In genomic region chr10:131825150-131825907, GRCh38 we compare ENCODE assay signal across 21 cellular contexts.
DNase-seq lines count a peak whose midpoint lies in the region; ATAC-seq and TF ChIP-seq lines count a peak whose summit lies in the region.
"Had no signal": no experiment of that assay in that cellular context is flagged by ENCODE, and none has a peak within 500 bp of the region (broad histone marks: within the 10 kb centered on the region; RNA-seq: fewer than 3 reads in every experiment).

No MANE protein-coding gene starts in this region.

- intact Hi-C loops in OCI-LY7 (cut with micrococcal nuclease; ENCODE audit: unreplicated experiment) = no loop called here

- BruUV-seq in OCI-LY7 (replicated peaks; lab: Mats Ljungman, UMichigan) = no TSS peak

- H3K79me2 ChIP-seq in OCI-LY7 (ENCODE audit: insufficient read depth, low read depth, low read length) = no peaks in the 10 kb centered on the region

- no peaks in the 10 kb centered on the region for H3K9me2 ChIP-seq in OCI-LY7 (ENCODE audit: insufficient read depth, low read length)

- H3K27ac ChIP-seq in BLaER1 = peak overlapping the region; percentile 62
- no peak overlapping the region for H3K27ac ChIP-seq in OCI-LY7 (ENCODE audit: low read depth, low read length, poor library complexity, severe bottlenecking)
- no peak overlapping the region for H3K27ac ChIP-seq in effector memory CD4-positive, alpha-beta T cell (ENCODE audit: insufficient read depth, low read length, poor library complexity, severe bottlenecking)
- H3K27ac ChIP-seq: cardiac muscle cell, Peyer's patch, psoas muscle, thoracic aorta had no signal

- H3K36me3 Mint-ChIP-seq in activated T-cell treated with anti-CD3 and anti-CD28 coated beads, Interleukin-2, amount 50 U/mL, for 4 hours (ENCODE audit: insufficient read depth) = no peaks in the 10 kb centered on the region

- no peak for TF ChIP-seq CTCF in astrocyte of the spinal cord (IDR thresholded peaks at IDR 0.05; ENCODE audit: low read depth, low read length)
- no peak for TF ChIP-seq CTCF in OCI-LY7 (conservative IDR thresholded peaks at IDR 0.05; ENCODE audit: low read length)

- H4K20me1 ChIP-seq in BLaER1 (no peaks in the 10 kb centered on the region), OCI-LY7 (ENCODE audit: insufficient read depth, low read length) (no peaks in the 10 kb centered on the region)

- POLR2A ChIA-PET in OCI-LY7 (lab: Charles Lee) = no interaction called here

- in situ Hi-C loops in astrocyte of the spinal cord (cut with HindIII; ENCODE audit: low sequenced_read_pairs) = no loop called here

- peak overlapping the region; percentile 54 for H3K9ac ChIP-seq in BLaER1

- H3K36me3 ChIP-seq in BLaER1 (no peaks in the 10 kb centered on the region), OCI-LY7 (ENCODE audit: insufficient read depth, low read length) (no peaks in the 10 kb centered on the region)
- no peaks in the 10 kb centered on the region for H3K36me3 ChIP-seq in effector memory CD4-positive, alpha-beta T cell (ENCODE audit: control insufficient read depth, insufficient read depth, low read length)
- H3K36me3 ChIP-seq: cardiac muscle cell, HAP-1, Peyer's patch, thoracic aorta had no signal

- H2AFZ ChIP-seq in OCI-LY7 (ENCODE audit: low read length) = no peak overlapping the region

- H3K9me3 Mint-ChIP-seq in activated T-cell treated with anti-CD3 and anti-CD28 coated beads, Interleukin-2, amount 50 U/mL, for 4 hours = no peaks in the 10 kb centered on the region
- H3K9me3 Mint-ChIP-seq: activated CD4-positive, alpha-beta T cell treated with anti-CD3 and anti-CD28 coated beads, Interleukin-2, amount 10 ng/mL, durations not matched to agents 24 days and 14 days had no signal

- H3K9me3 ChIP-seq in BLaER1 (no peaks in the 10 kb centered on the region), OCI-LY7 (ENCODE audit: low read length) (no peaks in the 10 kb centered on the region)
- no peaks in the 10 kb centered on the region for H3K9me3 ChIP-seq in effector memory CD4-positive, alpha-beta T cell (ENCODE audit: control insufficient read depth, low read length)
- H3K9me3 ChIP-seq: HAP-1, Peyer's patch, psoas muscle, thoracic aorta had no signal

- no peaks in the 10 kb centered on the region for H3K4me1 Mint-ChIP-seq in activated T-cell treated with anti-CD3 and anti-CD28 coated beads, Interleukin-2, amount 50 U/mL, for 4 hours (ENCODE audit: low read depth)
- H3K4me1 Mint-ChIP-seq: activated CD4-positive, alpha-beta T cell treated with anti-CD3 and anti-CD28 coated beads, Interleukin-2, amount 10 ng/mL, durations not matched to agents 24 days and 14 days had no signal

- DNase-seq in DMS53 treated with DMSO at 0.1 percent for 48 hours (lab: John Stamatoyannopoulos, UW; ENCODE audit: unreplicated experiment) = peak; percentile 3
- peak; percentile 1 for DNase-seq in astrocyte of the spinal cord (ENCODE audit: low read depth, low spot score)
- DNase-seq in middle frontal gyrus (ENCODE audit: extremely low spot score, low spot score) = peak; percentile 8
- no peak for DNase-seq in OCI-LY7 (ENCODE audit: low spot score)
- DNase-seq in activated T-cell treated with anti-CD3 and anti-CD28 coated beads, Interleukin-2, amount 50 U/mL, for 4 hours = no peak
- DNase-seq in GDM1 (lab: John Stamatoyannopoulos, UW) = no peak
- DNase-seq in effector memory CD4-positive, alpha-beta T cell = no peak
- DNase-seq: activated CD4-positive, alpha-beta T cell treated with anti-CD3 and anti-CD28 coated beads, Interleukin-2, amount 10 ng/mL, durations not matched to agents 24 days and 14 days; activated T-cell treated with anti-CD3 and anti-CD28 coated beads for 4 hours; effector CD4-positive, alpha-beta T cell; EL; IMR-90; NCI-H1048 had no signal

- no peak overlapping the region for H3K4me3 Mint-ChIP-seq in activated T-cell treated with anti-CD3 and anti-CD28 coated beads, Interleukin-2, amount 50 U/mL, for 4 hours
- H3K4me3 Mint-ChIP-seq: activated CD4-positive, alpha-beta T cell treated with anti-CD3 and anti-CD28 coated beads, Interleukin-2, amount 10 ng/mL, durations not matched to agents 24 days and 14 days had no signal

- H3K4me3 ChIP-seq in BLaER1 (peak overlapping the region; percentile 43), astrocyte of the spinal cord (ENCODE audit: low read depth, low read length) (no peak overlapping the region), OCI-LY7 (ENCODE audit: low read depth, low read length, poor library complexity, severe bottlenecking) (no peak overlapping the region)
- H3K4me3 ChIP-seq in effector memory CD4-positive, alpha-beta T cell (ENCODE audit: insufficient read depth, low read depth, low read length, poor library complexity, severe bottlenecking) = no peak overlapping the region
- H3K4me3 ChIP-seq: cardiac muscle cell, GM12878, HAP-1, Peyer's patch, psoas muscle, thoracic aorta had no signal

- H3K27me3 Mint-ChIP-seq in activated T-cell treated with anti-CD3 and anti-CD28 coated beads, Interleukin-2, amount 50 U/mL, for 4 hours (ENCODE audit: low read depth) = peaks cover 4% of the 10 kb centered on the region
- H3K27me3 Mint-ChIP-seq: activated CD4-positive, alpha-beta T cell treated with anti-CD3 and anti-CD28 coated beads, Interleukin-2, amount 10 ng/mL, durations not matched to agents 24 days and 14 days had no signal

- no peaks in the 10 kb centered on the region for H3K27me3 ChIP-seq in BLaER1
- H3K27me3 ChIP-seq in effector memory CD4-positive, alpha-beta T cell (replicated peaks; ENCODE audit: control insufficient read depth, insufficient read depth, low read length, poor library complexity, severe bottlenecking) = no peaks in the 10 kb centered on the region
- H3K27me3 ChIP-seq: cardiac muscle cell, Peyer's patch had no signal

- CTCF ChIA-PET in OCI-LY7 (lab: Charles Lee; ENCODE audit: unreplicated experiment) = no interaction called here

- H3K4me1 ChIP-seq in BLaER1 = peaks cover 31% of the 10 kb centered on the region
- H3K4me1 ChIP-seq in OCI-LY7 (ENCODE audit: insufficient read depth, low read length, poor library complexity, severe bottlenecking) = no peaks in the 10 kb centered on the region
- H3K4me1 ChIP-seq in effector memory CD4-positive, alpha-beta T cell (ENCODE audit: control insufficient read depth, insufficient read depth, low read length, poor library complexity, severe bottlenecking) = no peaks in the 10 kb centered on the region
- H3K4me1 ChIP-seq: HAP-1, Peyer's patch, psoas muscle had no signal

- H3K4me2 ChIP-seq in BLaER1 (peak overlapping the region; percentile 96), OCI-LY7 (ENCODE audit: low read length) (no peak overlapping the region)

- no peak for ATAC-seq in activated T-cell treated with anti-CD3 and anti-CD28 coated beads, Interleukin-2, amount 50 U/mL, for 4 hours
- ATAC-seq: GM12878, left colon, psoas muscle had no signal

Comparison
In these comparisons a context has a peak if more than half of its experiments do, and no peak if none do; other contexts are left out.
1. DNase-seq: peak in DMS53 treated with DMSO at 0.1 percent for 48 hours (single experiment), astrocyte of the spinal cord (single experiment) and middle frontal gyrus (single experiment); none in OCI-LY7 (single experiment), activated T-cell treated with anti-CD3 and anti-CD28 coated beads, Interleukin-2, amount 50 U/mL, for 4 hours (single experiment), GDM1 (single experiment) and effector memory CD4-positive, alpha-beta T cell (0 of 3).